ENCODE assay signal across 8 cellular contexts in genomic region chr10:89207181-89207800, GRCh38. TPM values are rescaled to one million over a fixed set of nuclear protein-coding genes. Genes with fewer than 3 reads are reported as not detected.
DNase-seq lines count a peak whose midpoint lies in the region; ATAC-seq, FAIRE-seq and TF ChIP-seq lines count a peak whose summit lies in the region.

CH25H (minus strand) TSS chr10:89207317; CDS start chr10:89207292, 25 bp downstream.

- H2BK20ac ChIP-seq in H1 (ENCODE audit: low read length) = peak within 1 kb of the TSS; percentile 63; the same call in 1 of the 2 replicates

- TF ChIP-seq CTCF in Loucy (conservative IDR thresholded peaks at IDR 0.05; ENCODE audit: low read length) = no peak
- TF ChIP-seq CTCF in H1 (IDR thresholded peaks at IDR 0.05; ENCODE audit: control extremely low read depth in 1 of 3, insufficient read depth in 1 of 3, low read depth in 1 of 3, low read length in 3 of 3) = no peak
- TF ChIP-seq CTCF in lower lobe of right lung (IDR thresholded peaks at IDR 0.05) = no peak

- H2BK120ac ChIP-seq in H1 (replicated peaks; ENCODE audit: low read depth, low read length) = peak within 1 kb of the TSS; percentile 44

- H2BK15ac ChIP-seq in H1 (ENCODE audit: low read length) = peak within 1 kb of the TSS; percentile 63; the same call in 1 of the 2 replicates

- DNase-seq in activated CD4-positive, alpha-beta T cell treated with anti-CD3 and anti-CD28 coated beads, Interleukin-2, amount 50 U/mL, for 1 hour = peak; percentile 38
- DNase-seq in H1 (ENCODE audit: low read depth in 1 of 2, low spot score in 2 of 2) (no peak), lower lobe of right lung (peak; percentile 81), NCI-H1048 (lab: John Stamatoyannopoulos, UW) (no peak), NCI-H128 (lab: John Stamatoyannopoulos, UW; ENCODE audit: unreplicated experiment) (no peak)
- peak; percentile 47 for DNase-seq in stimulated activated CD4-positive, alpha-beta T cell treated with anti-CD3 and anti-CD28 coated beads, Interleukin-4, amount 100 ng/mL, for 24 hours

- no peak within 1 kb of the TSS for H3K56ac ChIP-seq in H1 (replicated peaks; ENCODE audit: insufficient read length, low read depth, low read length)

- 0 out of 2 replicates have a peak within 1 kb of the TSS, but pooled peaks have one; percentile 39 for H2AFZ ChIP-seq in Loucy (ENCODE audit: low read length)
- peak within 1 kb of the TSS; percentile 76 for H2AFZ ChIP-seq in H1 (ENCODE audit: low read length)

- WGBS in H1 (ENCODE audit: extremely low coverage in 1 of 2, insufficient coverage in 1 of 2, insufficient read length in 1 of 2, insufficient replicate concordance in 2 of 2, low coverage in 1 of 2, low lambda C conversion rate in 2 of 2, missing lambda C conversion rate in 1 of 2), 2 experiments = 3% methylated on average over 28 of the region's 28 CpGs; no CpG with 5 or more reads in 1 of the 2 experiments

- H3K4me2 ChIP-seq in Loucy (ENCODE audit: low read depth, low read length, poor library complexity, severe bottlenecking) (peak within 1 kb of the TSS; percentile 82), H1 (ENCODE audit: insufficient read depth in 1 of 2, low read depth in 2 of 2, low read length in 2 of 2) (peak within 1 kb of the TSS; percentile 90 to 96)

- peak within 1 kb of the TSS; percentile 8; the same call in 1 of the 2 replicates for H2BK5ac ChIP-seq in H1 (ENCODE audit: low read depth, low read length)

- H3K79me2 ChIP-seq in Loucy (ENCODE audit: insufficient read depth, low read length) = no peaks in the 10 kb centered on the region
- no peaks in the 10 kb centered on the region for H3K79me2 ChIP-seq in H1 (ENCODE audit: control insufficient read depth in 1 of 2, insufficient read depth in 2 of 2, low read length in 2 of 2)

- no peaks in the 10 kb centered on the region for H3K9me3 ChIP-seq in ES-I3 (ENCODE audit: control insufficient read depth, insufficient read depth, low read length)
- no peaks in the 10 kb centered on the region for H3K9me3 ChIP-seq in Loucy (ENCODE audit: insufficient read depth, low read depth, low read length)
- H3K9me3 ChIP-seq in H1 (ENCODE audit: insufficient read depth in 2 of 2, low read depth in 1 of 2, low read length in 1 of 2) = no peaks in the 10 kb centered on the region
- no peaks in the 10 kb centered on the region for H3K9me3 ChIP-seq in lower lobe of right lung

- intact Hi-C loops in lower lobe of right lung (cut with DNase I) = no loop called here

- H4K8ac ChIP-seq in H1 (ENCODE audit: extremely low read depth, insufficient read depth, low read length) = no peak within 1 kb of the TSS; the same call in none of the 2 replicates

- no peak within 1 kb of the TSS for H3K14ac ChIP-seq in H1 (ENCODE audit: insufficient read length)

- H3K23ac ChIP-seq in H1 (ENCODE audit: insufficient read length) = no peak within 1 kb of the TSS

- H4K91ac ChIP-seq in H1 (replicated peaks; ENCODE audit: insufficient read length, low read length) = peak within 1 kb of the TSS; percentile 61

- no peak for TF ChIP-seq POLR2A in H1 (IDR thresholded peaks at IDR 0.05; ENCODE audit: control extremely low read depth in 1 of 2, low read depth in 2 of 2, low read length in 2 of 2)

- H2BK12ac ChIP-seq in H1 (ENCODE audit: low read depth, low read length) = peak within 1 kb of the TSS; percentile 82

- peak; percentile 13 for FAIRE-seq in H1 (lab: Jason Lieb, UNC)

- H3K9ac ChIP-seq in ES-I3 (ENCODE audit: low read depth, low read length) (peak within 1 kb of the TSS; percentile 37), Loucy (ENCODE audit: low read depth, low read length, poor library complexity, severe bottlenecking) (no peak within 1 kb of the TSS), H1 (replicated peaks in 1 of 4; ENCODE audit: extremely low read depth in 1 of 4, low read depth in 3 of 4, low read length in 3 of 4) (peak within 1 kb of the TSS in 2 of 4 experiments; percentile 1 to 15; a peak in 3 of 7 replicates)

- H3K4me1 ChIP-seq in ES-I3 (ENCODE audit: insufficient read depth, low read length) (peaks cover 6% of the 10 kb centered on the region; the same call in 1 of the 2 replicates), Loucy (ENCODE audit: insufficient read depth, low read length, poor library complexity, severe bottlenecking) (peaks cover 46% of the 10 kb centered on the region), H1 (replicated peaks in 1 of 4; ENCODE audit: control insufficient read depth in 3 of 4, insufficient read depth in 4 of 4, low read length in 3 of 4) (peaks cover 0 to 16% (median 9%) of the 10 kb centered on the region in 4 experiments; a peak in 6 of 7 replicates), lower lobe of right lung (peaks cover 32% of the 10 kb centered on the region)

- H3K4me3 ChIP-seq in Loucy (ENCODE audit: low read length, poor library complexity, severe bottlenecking) (peak within 1 kb of the TSS; percentile 68), H1 (ENCODE audit: extremely low read depth in 1 of 4, insufficient read depth in 2 of 4, low read depth in 3 of 4, low read length in 4 of 4) (peak within 1 kb of the TSS; percentile 47 to 65 (median 52)), lower lobe of right lung (peak within 1 kb of the TSS; percentile 61)

- TF ChIP-seq EP300 in H1 (IDR thresholded peaks at IDR 0.05; ENCODE audit: borderline replicate concordance in 1 of 2, low read depth in 2 of 2, low read length in 2 of 2) = no peak

- no peak within 1 kb of the TSS for H4K5ac ChIP-seq in H1 (ENCODE audit: insufficient read length, low read depth, low read length)

- peaks cover 13% of the 10 kb centered on the region for H3K27me3 ChIP-seq in Loucy (ENCODE audit: insufficient read depth, low read length, poor library complexity, severe bottlenecking)
- peaks cover 9 to 46% (median 37%) of the 10 kb centered on the region in 4 experiments for H3K27me3 ChIP-seq in H1 (replicated peaks in 1 of 4; ENCODE audit: control insufficient read depth in 3 of 4, extremely low read depth in 1 of 4, insufficient read depth in 3 of 4, low read length in 3 of 4)
- peaks cover 17% of the 10 kb centered on the region for H3K27me3 ChIP-seq in lower lobe of right lung (ENCODE audit: low read depth)

- H4K20me1 ChIP-seq in Loucy (ENCODE audit: insufficient read depth, low read length, poor library complexity, severe bottlenecking) = no peaks in the 10 kb centered on the region
- no peaks in the 10 kb centered on the region for H4K20me1 ChIP-seq in H1 (replicated peaks in 1 of 2; ENCODE audit: control insufficient read depth in 1 of 2, insufficient read depth in 2 of 2, low read length in 2 of 2)

- no peak within 1 kb of the TSS for H3K4ac ChIP-seq in H1 (replicated peaks; ENCODE audit: insufficient read length, low read depth, low read length)

- H3K23me2 ChIP-seq in H1 (ENCODE audit: low read depth, low read length) = peaks cover 15% of the 10 kb centered on the region

- CTCF ChIA-PET in H1 (lab: Charles Lee; ENCODE audit: partially characterized antibody) = interaction anchor here (0.8 to 9.3 kb wide), 17 partner anchors 9 to 397 kb away, joined by 3 to 67 read pairs (median 4); partner anchors contain the start of gene STAMBPL1

- peak; percentile 86 to 88 for ATAC-seq in lower lobe of right lung

- POLR2A ChIA-PET in H1 (lab: Charles Lee; ENCODE audit: partially characterized antibody) = interaction anchor here (0.7 to 1.3 kb wide), 2 partner anchors 13 to 272 kb away, joined by 3 read pairs; no protein-coding TSS in a partner anchor

- H3K9me2 ChIP-seq in Loucy (replicated peaks; ENCODE audit: low read depth, low read length) = no peaks in the 10 kb centered on the region

- no peak for TF ChIP-seq RAD21 in H1 (IDR thresholded peaks at IDR 0.05 in 1 of 2, conservative IDR thresholded peaks at IDR 0.05 in 1 of 2; ENCODE audit: low read depth in 2 of 2, low read length in 2 of 2)

- H3K27ac ChIP-seq in H1 (ENCODE audit: low read depth, low read length) (no peak within 1 kb of the TSS), lower lobe of right lung (peak within 1 kb of the TSS; percentile 86)

- peak within 1 kb of the TSS; percentile 25; the same call in 1 of the 2 replicates for H3K18ac ChIP-seq in H1 (ENCODE audit: extremely low read depth, low read length)

- H3K79me1 ChIP-seq in H1 (ENCODE audit: low read depth, low read length) = no peaks in the 10 kb centered on the region

- no peaks in the 10 kb centered on the region for H3K36me3 ChIP-seq in ES-I3 (ENCODE audit: insufficient read depth, low read length)
- no peaks in the 10 kb centered on the region for H3K36me3 ChIP-seq in Loucy (ENCODE audit: insufficient read depth, low read length)
- H3K36me3 ChIP-seq in H1 (ENCODE audit: control insufficient read depth in 2 of 4, insufficient read depth in 4 of 4, low read length in 3 of 4) = no peaks in the 10 kb centered on the region
- H3K36me3 ChIP-seq in lower lobe of right lung = no peaks in the 10 kb centered on the region

- H3F3A ChIP-seq in Loucy (ENCODE audit: low read depth) = no peaks in the 10 kb centered on the region

- H2AK5ac ChIP-seq in H1 (ENCODE audit: low read depth, low read length) = no peak within 1 kb of the TSS

TF ChIP-seq in H1, 55 proteins besides CTCF, POLR2A, EP300 and RAD21:
- TF ChIP-seq EZH2 (IDR thresholded peaks at IDR 0.05; ENCODE audit: low read depth, low read length, severe bottlenecking) (peak; percentile 80), SUZ12 (IDR thresholded peaks at IDR 0.05; ENCODE audit: low read length) (peak; percentile 77; the same call in 1 of the 2 replicates), CTBP2 (IDR thresholded peaks at IDR 0.05; ENCODE audit: borderline replicate concordance, insufficient read depth, insufficient read length, low read length) (peak; percentile 44), MAX (IDR thresholded peaks at IDR 0.05) (peak; percentile 3; the same call in 1 of the 2 replicates), MAFK (IDR thresholded peaks at IDR 0.05; ENCODE audit: low read depth, low read length) (no peak), CHD2 (IDR thresholded peaks at IDR 0.05; ENCODE audit: low read length) (no peak)

RNA-seq across cellular contexts. Expression of gene CH25H, which starts in this region (rescaled TPM):
- total RNA-seq in H1 (2021; fragmentation: NEBNext Ultra II Directional; extraction: Animal tissue kit (Norgen Biotek cat#: 25700)) = 0.56 TPM in 1 of 2 replicates, not detected in the other
- 1.3 and 1.6 TPM in 2 replicates for polyA plus RNA-seq in H1 (2011; rRNA removed)
- polyA plus RNA-seq in H1 (2011; cell fraction: cytosol; rRNA removed) = 0.65 TPM
- polyA plus RNA-seq in H1 (2011; cell fraction: nucleus; rRNA removed) = 1.5 TPM
- polyA plus RNA-seq in H1 (2012, experiment 1 of 2) = 0.53 to 0.88 TPM (median 0.58 TPM) in 4 replicates
- polyA plus RNA-seq in H1 (2012, experiment 2 of 2) = 0.79 TPM
- 0.67 TPM for polyA plus RNA-seq in H1 (2013, experiment 1 of 2)
- polyA plus RNA-seq in H1 (2013, experiment 2 of 2) = 0.85 TPM
- polyA minus RNA-seq in H1 (2011; rRNA and poly(A)+ RNA removed) = 0.88 and 1.4 TPM in 2 replicates
- 1.1 TPM for polyA minus RNA-seq in H1 (2011; cell fraction: cytosol; rRNA and poly(A)+ RNA removed)
- 1.6 TPM for polyA minus RNA-seq in H1 (2011; cell fraction: nucleus; rRNA and poly(A)+ RNA removed)
- 4.4 TPM for total RNA-seq in lower lobe of right lung

Comparison
In these comparisons a context has a peak if more than half of its experiments do, and no peak if none do; other contexts are left out.
1. DNase-seq: peak in activated CD4-positive, alpha-beta T cell treated with anti-CD3 and anti-CD28 coated beads, Interleukin-2, amount 50 U/mL, for 1 hour (single experiment), lower lobe of right lung (single experiment) and stimulated activated CD4-positive, alpha-beta T cell treated with anti-CD3 and anti-CD28 coated beads, Interleukin-4, amount 100 ng/mL, for 24 hours (single experiment); none in H1 (0 of 2), NCI-H1048 (single experiment) and NCI-H128 (single experiment).
2. Peak in every context shown above with its lines, with median percentiles within 50 percentile points of each other: H3K4me3 ChIP-seq.